1 cellular context compared by ENCODE assay signal in genomic region chr10:72242675-72243074, GRCh38.
TF ChIP-seq lines count a peak whose summit lies in the region.

No MANE protein-coding gene starts in this region.

TF ChIP-seq in GM12878, 131 proteins besides CTCF, POLR2A, EP300 and RAD21 (continued from another document):
- TF ChIP-seq BHLHE40 (IDR thresholded peaks at IDR 0.05; ENCODE audit: borderline replicate concordance in 1 of 2, low read depth in 2 of 2, low read length in 1 of 2) (no peak), SUPT20H (IDR thresholded peaks at IDR 0.05; ENCODE audit: borderline replicate concordance, control insufficient read depth, low read depth, low read length) (no peak), ETV6 (conservative IDR thresholded peaks at IDR 0.05 in 1 of 2, IDR thresholded peaks at IDR 0.05 in 1 of 2; ENCODE audit: borderline replicate concordance in 1 of 2, low read depth in 1 of 2) (no peak), SUZ12 (IDR thresholded peaks at IDR 0.05; ENCODE audit: unreplicated experiment) (no peak), SMAD5 (IDR thresholded peaks at IDR 0.05; ENCODE audit: low read depth) (no peak), RAD51 (IDR thresholded peaks at IDR 0.05) (no peak), ATF3 (IDR thresholded peaks at IDR 0.05; ENCODE audit: borderline replicate concordance, extremely low read depth, low read depth, low read length) (no peak), SP1 (IDR thresholded peaks at IDR 0.05; ENCODE audit: low read depth, low read length) (no peak), SPI1 (IDR thresholded peaks at IDR 0.05; ENCODE audit: borderline replicate concordance, insufficient read depth, low read depth, low read length) (no peak), TCF7 (IDR thresholded peaks at IDR 0.05; ENCODE audit: borderline replicate concordance) (no peak), ZNF592 (IDR thresholded peaks at IDR 0.05) (no peak), YBX1 (IDR thresholded peaks at IDR 0.05) (no peak), ZNF384 (IDR thresholded peaks at IDR 0.05; ENCODE audit: borderline replicate concordance, low read depth, low read length) (no peak), IKZF2 (IDR thresholded peaks at IDR 0.05) (peak; percentile 18 to 37; a peak in 2 of 4 replicates), CBX5 (IDR thresholded peaks at IDR 0.05; ENCODE audit: low read depth) (no peak), HDAC6 (IDR thresholded peaks at IDR 0.05; ENCODE audit: unreplicated experiment) (no peak), ESRRA (IDR thresholded peaks at IDR 0.05; ENCODE audit: low read length) (no peak), ZNF687 (IDR thresholded peaks at IDR 0.05) (no peak), BMI1 (IDR thresholded peaks at IDR 0.05; ENCODE audit: borderline replicate concordance) (no peak), PAX5 (IDR thresholded peaks at IDR 0.05; ENCODE audit: borderline replicate concordance, low read depth, low read length) (no peak), HDAC2 (IDR thresholded peaks at IDR 0.05) (no peak)
